In the genomic region with DNA sequence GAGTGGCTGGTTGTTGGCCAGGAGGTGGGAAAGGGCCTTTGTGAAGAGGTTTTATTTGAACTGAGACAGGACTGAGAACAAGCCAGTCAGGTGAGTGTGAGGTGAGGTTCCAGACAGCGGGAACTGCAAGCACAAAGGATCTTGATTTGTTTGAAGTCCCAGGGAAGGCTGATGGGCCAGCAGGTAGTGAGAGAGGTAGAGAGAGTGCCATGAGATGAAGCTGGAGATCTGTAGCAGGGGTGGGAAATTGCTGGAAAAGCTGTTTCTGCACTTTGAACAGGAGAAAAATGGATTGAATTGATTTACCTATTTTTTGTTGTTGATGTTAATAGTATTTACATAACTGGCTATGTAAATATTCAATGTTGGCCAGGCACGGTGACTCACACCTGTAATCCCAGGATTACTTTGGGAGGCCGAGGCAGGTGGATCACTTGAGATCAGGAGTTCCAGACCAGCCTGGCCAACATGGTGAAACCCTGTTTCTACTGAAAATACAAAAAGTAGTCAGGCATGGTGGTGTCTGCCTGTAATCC, we compare ENCODE assay signal across 1 cellular context.
TF ChIP-seq lines count a peak whose summit lies in the region.

No MANE protein-coding gene starts in this region.

TF ChIP-seq in HepG2, 621 proteins besides CTCF, POLR2A, EP300 and RAD21 (continued from another document and continues in another):
- TF ChIP-seq, protein P1, sequence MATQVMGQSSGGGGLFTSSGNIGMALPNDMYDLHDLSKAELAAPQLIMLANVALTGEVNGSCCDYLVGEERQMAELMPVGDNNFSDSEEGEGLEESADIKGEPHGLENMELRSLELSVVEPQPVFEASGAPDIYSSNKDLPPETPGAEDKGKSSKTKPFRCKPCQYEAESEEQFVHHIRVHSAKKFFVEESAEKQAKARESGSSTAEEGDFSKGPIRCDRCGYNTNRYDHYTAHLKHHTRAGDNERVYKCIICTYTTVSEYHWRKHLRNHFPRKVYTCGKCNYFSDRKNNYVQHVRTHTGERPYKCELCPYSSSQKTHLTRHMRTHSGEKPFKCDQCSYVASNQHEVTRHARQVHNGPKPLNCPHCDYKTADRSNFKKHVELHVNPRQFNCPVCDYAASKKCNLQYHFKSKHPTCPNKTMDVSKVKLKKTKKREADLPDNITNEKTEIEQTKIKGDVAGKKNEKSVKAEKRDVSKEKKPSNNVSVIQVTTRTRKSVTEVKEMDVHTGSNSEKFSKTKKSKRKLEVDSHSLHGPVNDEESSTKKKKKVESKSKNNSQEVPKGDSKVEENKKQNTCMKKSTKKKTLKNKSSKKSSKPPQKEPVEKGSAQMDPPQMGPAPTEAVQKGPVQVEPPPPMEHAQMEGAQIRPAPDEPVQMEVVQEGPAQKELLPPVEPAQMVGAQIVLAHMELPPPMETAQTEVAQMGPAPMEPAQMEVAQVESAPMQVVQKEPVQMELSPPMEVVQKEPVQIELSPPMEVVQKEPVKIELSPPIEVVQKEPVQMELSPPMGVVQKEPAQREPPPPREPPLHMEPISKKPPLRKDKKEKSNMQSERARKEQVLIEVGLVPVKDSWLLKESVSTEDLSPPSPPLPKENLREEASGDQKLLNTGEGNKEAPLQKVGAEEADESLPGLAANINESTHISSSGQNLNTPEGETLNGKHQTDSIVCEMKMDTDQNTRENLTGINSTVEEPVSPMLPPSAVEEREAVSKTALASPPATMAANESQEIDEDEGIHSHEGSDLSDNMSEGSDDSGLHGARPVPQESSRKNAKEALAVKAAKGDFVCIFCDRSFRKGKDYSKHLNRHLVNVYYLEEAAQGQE (IDR thresholded peaks at IDR 0.05; ENCODE audit: borderline replicate concordance in 1 of 2, low read depth in 1 of 2, low read length in 2 of 2), result no peak
- TF ChIP-seq HNF4G (IDR thresholded peaks at IDR 0.05; ENCODE audit: borderline replicate concordance, low read depth, low read length) (0 out of 2 replicates have a peak, but pooled peaks have one; percentile 25), HNF4G (CRISPR knock-in tag; IDR thresholded peaks at IDR 0.05; ENCODE audit: borderline replicate concordance, low read depth) (no peak), SRF (IDR thresholded peaks at IDR 0.05; ENCODE audit: low read depth, low read length) (no peak), RARA (CRISPR knock-in tag; IDR thresholded peaks at IDR 0.05) (0 out of 2 replicates have a peak, but pooled peaks have one; percentile 60), SRY (CRISPR knock-in tag; IDR thresholded peaks at IDR 0.05) (peak; percentile 48; the same call in 1 of the 2 replicates), RBM39 (IDR thresholded peaks at IDR 0.05; ENCODE audit: low read depth, low read length, poor library complexity, severe bottlenecking) (no peak), XRCC5 (optimal IDR thresholded peaks at IDR 0.05; ENCODE audit: low read length) (no peak), HNF4A (CRISPR knock-in tag; IDR thresholded peaks at IDR 0.05) (peak; percentile 51), CBFB (CRISPR knock-in tag; IDR thresholded peaks at IDR 0.05) (no peak), ZNF160 (CRISPR knock-in tag; IDR thresholded peaks at IDR 0.05) (no peak), ARHGAP35 (CRISPR knock-in tag; IDR thresholded peaks at IDR 0.05; ENCODE audit: borderline replicate concordance) (no peak), RNF2 (conservative IDR thresholded peaks at IDR 0.05; ENCODE audit: low read depth) (no peak), PLRG1 (conservative IDR thresholded peaks at IDR 0.05) (no peak), PPARG (CRISPR knock-in tag; conservative IDR thresholded peaks at IDR 0.05) (0 out of 2 replicates have a peak, but pooled peaks have one; percentile 26), ZNF552 (CRISPR knock-in tag; IDR thresholded peaks at IDR 0.05; ENCODE audit: borderline replicate concordance) (no peak), ONECUT2 (CRISPR knock-in tag; IDR thresholded peaks at IDR 0.05) (peak; percentile 66; the same call in 1 of the 2 replicates), CC2D1A (CRISPR knock-in tag; IDR thresholded peaks at IDR 0.05) (no peak), ZNF143 (CRISPR knock-in tag; IDR thresholded peaks at IDR 0.05) (no peak), ZNF235 (CRISPR knock-in tag; IDR thresholded peaks at IDR 0.05; ENCODE audit: borderline replicate concordance) (no peak), MTA3 (CRISPR knock-in tag; IDR thresholded peaks at IDR 0.05) (no peak), MED13 (CRISPR knock-in tag; IDR thresholded peaks at IDR 0.05) (no peak), ARID2 (CRISPR knock-in tag; IDR thresholded peaks at IDR 0.05; ENCODE audit: borderline replicate concordance) (no peak), CHD2 (IDR thresholded peaks at IDR 0.05; ENCODE audit: low read depth, low read length) (no peak), GLI4 (CRISPR knock-in tag; IDR thresholded peaks at IDR 0.05; ENCODE audit: borderline replicate concordance) (no peak), JUNB (CRISPR knock-in tag; IDR thresholded peaks at IDR 0.05; ENCODE audit: borderline replicate concordance) (peak; percentile 91; the same call in 1 of the 2 replicates), SMAD3 (CRISPR knock-in tag; IDR thresholded peaks at IDR 0.05) (0 out of 2 replicates have a peak, but pooled peaks have one; percentile 16), ZNF20 (CRISPR knock-in tag; IDR thresholded peaks at IDR 0.05) (no peak), EED (CRISPR knock-in tag; IDR thresholded peaks at IDR 0.05) (no peak), ARNTL (CRISPR knock-in tag; IDR thresholded peaks at IDR 0.05) (no peak), ZNF543 (CRISPR knock-in tag; IDR thresholded peaks at IDR 0.05) (no peak), ZNF292 (CRISPR knock-in tag; IDR thresholded peaks at IDR 0.05; ENCODE audit: borderline replicate concordance, low read depth) (peak; percentile 70; the same call in 1 of the 2 replicates), RELA (CRISPR knock-in tag; IDR thresholded peaks at IDR 0.05) (no peak)
- TF ChIP-seq, protein P2, sequence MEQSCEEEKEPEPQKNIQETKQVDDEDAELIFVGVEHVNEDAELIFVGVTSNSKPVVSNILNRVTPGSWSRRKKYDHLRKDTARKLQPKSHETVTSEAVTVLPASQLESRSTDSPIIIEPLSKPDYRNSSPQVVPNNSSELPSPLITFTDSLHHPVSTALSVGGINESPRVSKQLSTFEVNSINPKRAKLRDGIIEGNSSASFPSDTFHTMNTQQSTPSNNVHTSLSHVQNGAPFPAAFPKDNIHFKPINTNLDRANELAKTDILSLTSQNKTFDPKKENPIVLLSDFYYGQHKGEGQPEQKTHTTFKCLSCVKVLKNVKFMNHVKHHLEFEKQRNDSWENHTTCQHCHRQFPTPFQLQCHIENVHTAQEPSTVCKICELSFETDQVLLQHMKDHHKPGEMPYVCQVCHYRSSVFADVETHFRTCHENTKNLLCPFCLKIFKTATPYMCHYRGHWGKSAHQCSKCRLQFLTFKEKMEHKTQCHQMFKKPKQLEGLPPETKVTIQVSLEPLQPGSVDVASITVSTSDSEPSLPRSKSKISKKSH (CRISPR knock-in tag; IDR thresholded peaks at IDR 0.05; ENCODE audit: borderline replicate concordance), result no peak
- TF ChIP-seq, protein P3, sequence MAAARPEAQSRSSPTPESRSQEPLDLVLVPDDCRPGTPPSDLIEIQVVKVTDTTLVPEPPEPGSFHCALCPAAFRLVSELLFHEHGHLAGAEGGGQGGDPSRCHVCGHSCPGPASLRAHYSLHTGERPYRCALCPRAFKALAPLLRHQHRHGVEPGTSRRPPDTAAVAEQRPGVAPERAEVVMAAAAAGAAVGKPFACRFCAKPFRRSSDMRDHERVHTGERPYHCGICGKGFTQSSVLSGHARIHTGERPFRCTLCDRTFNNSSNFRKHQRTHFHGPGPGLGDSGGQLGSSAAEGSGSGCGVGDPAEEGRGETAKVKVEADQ (CRISPR knock-in tag; IDR thresholded peaks at IDR 0.05; ENCODE audit: borderline replicate concordance), result no peak
- TF ChIP-seq, protein P4, sequence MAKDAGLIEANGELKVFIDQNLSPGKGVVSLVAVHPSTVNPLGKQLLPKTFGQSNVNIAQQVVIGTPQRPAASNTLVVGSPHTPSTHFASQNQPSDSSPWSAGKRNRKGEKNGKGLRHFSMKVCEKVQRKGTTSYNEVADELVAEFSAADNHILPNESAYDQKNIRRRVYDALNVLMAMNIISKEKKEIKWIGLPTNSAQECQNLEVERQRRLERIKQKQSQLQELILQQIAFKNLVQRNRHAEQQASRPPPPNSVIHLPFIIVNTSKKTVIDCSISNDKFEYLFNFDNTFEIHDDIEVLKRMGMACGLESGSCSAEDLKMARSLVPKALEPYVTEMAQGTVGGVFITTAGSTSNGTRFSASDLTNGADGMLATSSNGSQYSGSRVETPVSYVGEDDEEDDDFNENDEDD (CRISPR knock-in tag; IDR thresholded peaks at IDR 0.05; ENCODE audit: borderline replicate concordance), result no peak; the same call in 1 of the 2 replicates
- TF ChIP-seq, protein P5, sequence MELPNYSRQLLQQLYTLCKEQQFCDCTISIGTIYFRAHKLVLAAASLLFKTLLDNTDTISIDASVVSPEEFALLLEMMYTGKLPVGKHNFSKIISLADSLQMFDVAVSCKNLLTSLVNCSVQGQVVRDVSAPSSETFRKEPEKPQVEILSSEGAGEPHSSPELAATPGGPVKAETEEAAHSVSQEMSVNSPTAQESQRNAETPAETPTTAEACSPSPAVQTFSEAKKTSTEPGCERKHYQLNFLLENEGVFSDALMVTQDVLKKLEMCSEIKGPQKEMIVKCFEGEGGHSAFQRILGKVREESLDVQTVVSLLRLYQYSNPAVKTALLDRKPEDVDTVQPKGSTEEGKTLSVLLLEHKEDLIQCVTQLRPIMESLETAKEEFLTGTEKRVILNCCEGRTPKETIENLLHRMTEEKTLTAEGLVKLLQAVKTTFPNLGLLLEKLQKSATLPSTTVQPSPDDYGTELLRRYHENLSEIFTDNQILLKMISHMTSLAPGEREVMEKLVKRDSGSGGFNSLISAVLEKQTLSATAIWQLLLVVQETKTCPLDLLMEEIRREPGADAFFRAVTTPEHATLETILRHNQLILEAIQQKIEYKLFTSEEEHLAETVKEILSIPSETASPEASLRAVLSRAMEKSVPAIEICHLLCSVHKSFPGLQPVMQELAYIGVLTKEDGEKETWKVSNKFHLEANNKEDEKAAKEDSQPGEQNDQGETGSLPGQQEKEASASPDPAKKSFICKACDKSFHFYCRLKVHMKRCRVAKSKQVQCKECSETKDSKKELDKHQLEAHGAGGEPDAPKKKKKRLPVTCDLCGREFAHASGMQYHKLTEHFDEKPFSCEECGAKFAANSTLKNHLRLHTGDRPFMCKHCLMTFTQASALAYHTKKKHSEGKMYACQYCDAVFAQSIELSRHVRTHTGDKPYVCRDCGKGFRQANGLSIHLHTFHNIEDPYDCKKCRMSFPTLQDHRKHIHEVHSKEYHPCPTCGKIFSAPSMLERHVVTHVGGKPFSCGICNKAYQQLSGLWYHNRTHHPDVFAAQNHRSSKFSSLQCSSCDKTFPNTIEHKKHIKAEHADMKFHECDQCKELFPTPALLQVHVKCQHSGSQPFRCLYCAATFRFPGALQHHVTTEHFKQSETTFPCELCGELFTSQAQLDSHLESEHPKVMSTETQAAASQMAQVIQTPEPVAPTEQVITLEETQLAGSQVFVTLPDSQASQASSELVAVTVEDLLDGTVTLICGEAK (IDR thresholded peaks at IDR 0.05), result no peak
- TF ChIP-seq, protein P5 (CRISPR knock-in tag; IDR thresholded peaks at IDR 0.05), result peak; percentile 22; the same call in 1 of the 2 replicates
- TF ChIP-seq, protein P6, sequence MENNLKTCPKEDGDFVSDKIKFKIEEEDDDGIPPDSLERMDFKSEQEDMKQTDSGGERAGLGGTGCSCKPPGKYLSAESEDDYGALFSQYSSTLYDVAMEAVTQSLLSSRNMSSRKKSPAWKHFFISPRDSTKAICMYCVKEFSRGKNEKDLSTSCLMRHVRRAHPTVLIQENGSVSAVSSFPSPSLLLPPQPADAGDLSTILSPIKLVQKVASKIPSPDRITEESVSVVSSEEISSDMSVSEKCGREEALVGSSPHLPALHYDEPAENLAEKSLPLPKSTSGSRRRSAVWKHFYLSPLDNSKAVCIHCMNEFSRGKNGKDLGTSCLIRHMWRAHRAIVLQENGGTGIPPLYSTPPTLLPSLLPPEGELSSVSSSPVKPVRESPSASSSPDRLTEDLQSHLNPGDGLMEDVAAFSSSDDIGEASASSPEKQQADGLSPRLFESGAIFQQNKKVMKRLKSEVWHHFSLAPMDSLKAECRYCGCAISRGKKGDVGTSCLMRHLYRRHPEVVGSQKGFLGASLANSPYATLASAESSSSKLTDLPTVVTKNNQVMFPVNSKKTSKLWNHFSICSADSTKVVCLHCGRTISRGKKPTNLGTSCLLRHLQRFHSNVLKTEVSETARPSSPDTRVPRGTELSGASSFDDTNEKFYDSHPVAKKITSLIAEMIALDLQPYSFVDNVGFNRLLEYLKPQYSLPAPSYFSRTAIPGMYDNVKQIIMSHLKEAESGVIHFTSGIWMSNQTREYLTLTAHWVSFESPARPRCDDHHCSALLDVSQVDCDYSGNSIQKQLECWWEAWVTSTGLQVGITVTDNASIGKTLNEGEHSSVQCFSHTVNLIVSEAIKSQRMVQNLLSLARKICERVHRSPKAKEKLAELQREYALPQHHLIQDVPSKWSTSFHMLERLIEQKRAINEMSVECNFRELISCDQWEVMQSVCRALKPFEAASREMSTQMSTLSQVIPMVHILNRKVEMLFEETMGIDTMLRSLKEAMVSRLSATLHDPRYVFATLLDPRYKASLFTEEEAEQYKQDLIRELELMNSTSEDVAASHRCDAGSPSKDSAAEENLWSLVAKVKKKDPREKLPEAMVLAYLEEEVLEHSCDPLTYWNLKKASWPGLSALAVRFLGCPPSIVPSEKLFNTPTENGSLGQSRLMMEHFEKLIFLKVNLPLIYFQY (CRISPR knock-in tag; IDR thresholded peaks at IDR 0.05; ENCODE audit: borderline replicate concordance), result no peak
